In genomic region chr12:12305568-12306300, GRCh38 we compare ENCODE assay signal across 18 cellular contexts. TPM values are rescaled to one million over a fixed set of nuclear protein-coding genes. Genes with fewer than 3 reads are reported as not detected.
A peak's percentile ranks its signal among the peaks of the same experiment; 100 is the strongest.
DNase-seq lines count a peak whose midpoint lies in the region; ATAC-seq, FAIRE-seq and TF ChIP-seq lines count a peak whose summit lies in the region.
"Had no signal": no experiment of that assay in that cellular context is flagged by ENCODE, and none has a peak within 500 bp of the region (broad histone marks: within the 10 kb centered on the region; RNA-seq: fewer than 3 reads in every experiment).

No MANE protein-coding gene starts in this region.

- H3K36me3 Mint-ChIP-seq in activated naive CD4-positive, alpha-beta T cell treated with anti-CD3 and anti-CD28 coated beads, Interleukin-2, amount 50 U/mL, for 72 hours, result no peaks in the 10 kb centered on the region
- no peaks in the 10 kb centered on the region for H3K36me3 Mint-ChIP-seq in astrocyte (ENCODE audit: low read depth, unreplicated experiment)

- no peak overlapping the region for H3K27ac ChIP-seq in astrocyte (ENCODE audit: low read depth, low read length)
- H3K27ac ChIP-seq in left lung, result peak overlapping the region; percentile 13 to 26
- no peak overlapping the region for H3K27ac ChIP-seq in PC-3 (ENCODE audit: low read length)
- H3K27ac ChIP-seq: KMS-11, PC-9, RWPE1 had no signal

- H3K4me2 ChIP-seq in astrocyte (ENCODE audit: low read length) (no peak overlapping the region), PC-3 (ENCODE audit: low read length) (no peak overlapping the region)
- H3K4me2 ChIP-seq: KMS-11, PC-9 had no signal

- H3K9me3 ChIP-seq in astrocyte (ENCODE audit: insufficient read depth, low read depth, low read length) (no peaks in the 10 kb centered on the region), left lung (no peaks in the 10 kb centered on the region), PC-3 (ENCODE audit: low read length) (no peaks in the 10 kb centered on the region)

- H3K9ac ChIP-seq in astrocyte (ENCODE audit: low read length) (no peak overlapping the region), PC-3 (ENCODE audit: low read length) (no peak overlapping the region)
- H3K9ac ChIP-seq: KMS-11 had no signal

- intact Hi-C loops in left lung (cut with DNase I) (no loop called here), PC-3 (cut with micrococcal nuclease) (no loop called here)

- H3K27ac Mint-ChIP-seq in activated naive CD4-positive, alpha-beta T cell treated with anti-CD3 and anti-CD28 coated beads, Interleukin-2, amount 50 U/mL, for 72 hours, result peak overlapping the region in 1 of 2 donors; percentile 25
- H3K27ac Mint-ChIP-seq in astrocyte (ENCODE audit: unreplicated experiment), result peak overlapping the region; percentile 34

- CTCF ChIA-PET in PC-3 (lab: Charles Lee), result no interaction called here

- no peaks in the 10 kb centered on the region for H3K4me1 ChIP-seq in astrocyte (ENCODE audit: insufficient read depth, low read length)
- no peaks in the 10 kb centered on the region for H3K4me1 ChIP-seq in left lung
- no peaks in the 10 kb centered on the region for H3K4me1 ChIP-seq in PC-3 (ENCODE audit: insufficient read depth, low read length)

- H3K27me3 ChIP-seq in astrocyte (ENCODE audit: insufficient read depth, low read length) (no peaks in the 10 kb centered on the region), left lung (no peaks in the 10 kb centered on the region), PC-3 (ENCODE audit: low read length) (no peaks in the 10 kb centered on the region)

- no TSS peak for BruUV-seq in PC-3 (replicated peaks; lab: Mats Ljungman, UMichigan)

- H3K79me2 ChIP-seq in astrocyte (ENCODE audit: insufficient read depth, low read length) (no peaks in the 10 kb centered on the region), PC-3 (ENCODE audit: low read length) (no peaks in the 10 kb centered on the region)

- H3K27me3 Mint-ChIP-seq in astrocyte (ENCODE audit: low read depth, unreplicated experiment), result no peaks in the 10 kb centered on the region

- H3F3A ChIP-seq in PC-3 (ENCODE audit: low read length, unreplicated experiment), result no peaks in the 10 kb centered on the region

- H3K4me3 Mint-ChIP-seq in astrocyte (ENCODE audit: unreplicated experiment), result no peak overlapping the region

- peaks cover 0 to 3% of the 10 kb centered on the region in 2 donors for H3K9me3 Mint-ChIP-seq in activated naive CD4-positive, alpha-beta T cell treated with anti-CD3 and anti-CD28 coated beads, Interleukin-2, amount 50 U/mL, for 72 hours
- no peaks in the 10 kb centered on the region for H3K9me3 Mint-ChIP-seq in astrocyte (ENCODE audit: unreplicated experiment)

- no peak for TF ChIP-seq CTCF in astrocyte (IDR thresholded peaks at IDR 0.05; ENCODE audit: insufficient read depth, low read depth, low read length)
- TF ChIP-seq CTCF in left lung (IDR thresholded peaks at IDR 0.05), result no peak
- no peak for TF ChIP-seq CTCF in PC-3 (conservative IDR thresholded peaks at IDR 0.05; ENCODE audit: low read depth, low read length)
- TF ChIP-seq CTCF in D721Med (IDR thresholded peaks at IDR 0.05; ENCODE audit: insufficient read depth, missing control alignments), result no peak

- FAIRE-seq in astrocyte (lab: Jason Lieb, UNC) (no peak), D721Med (lab: Jason Lieb, UNC) (no peak)

- H4K20me1 ChIP-seq in astrocyte (ENCODE audit: insufficient read depth, low read length), result no peaks in the 10 kb centered on the region
- H4K20me1 ChIP-seq in PC-3 (ENCODE audit: low read length), result no peaks in the 10 kb centered on the region

- H3K4me3 ChIP-seq in astrocyte (ENCODE audit: insufficient read depth, low read depth, low read length) (no peak overlapping the region), left lung (no peak overlapping the region), PC-3 (ENCODE audit: low read length) (no peak overlapping the region)
- H3K4me3 ChIP-seq: PC-9 had no signal

- H2AFZ ChIP-seq in astrocyte (ENCODE audit: low read depth, low read length) (no peak overlapping the region), PC-3 (ENCODE audit: low read length) (no peak overlapping the region)
- H2AFZ ChIP-seq: PC-9 had no signal

- POLR2A ChIA-PET in PC-3 (lab: Charles Lee; ENCODE audit: unreplicated experiment), result no interaction called here

- no peaks in the 10 kb centered on the region for H3K4me1 Mint-ChIP-seq in astrocyte (ENCODE audit: low read depth, unreplicated experiment)

- no peaks in the 10 kb centered on the region for H3K9me2 ChIP-seq in PC-3 (replicated peaks; ENCODE audit: low read length)

- H3K36me3 ChIP-seq in astrocyte (ENCODE audit: insufficient read depth, low read length) (no peaks in the 10 kb centered on the region), left lung (no peaks in the 10 kb centered on the region), PC-3 (ENCODE audit: low read depth, low read length) (no peaks in the 10 kb centered on the region)

- DNase-seq in activated naive CD4-positive, alpha-beta T cell treated with anti-CD3 and anti-CD28 coated beads, Interleukin-2, amount 50 U/mL, for 72 hours (ENCODE audit: low spot score in 2 of 2), result no peak
- DNase-seq in activated naive CD4-positive, alpha-beta T cell (lab: John Stamatoyannopoulos, UW), result no peak
- DNase-seq in astrocyte (ENCODE audit: low read depth) (no peak), left lung (no peak), PC-3 (no peak), COLO829 (ENCODE audit: low spot score) (no peak), D721Med (ENCODE audit: insufficient read length, low spot score) (no peak)
- DNase-seq: C1 segment of cervical spinal cord, DND-41, H7, NCI-H1417, NCI-H187 treated with DMSO at 0.1 percent for 48 hours, NCI-H226, NCI-H524, PC-9, SIG-M5 had no signal

- peak; percentile 67 to 76 for ATAC-seq in activated naive CD4-positive, alpha-beta T cell treated with anti-CD3 and anti-CD28 coated beads, Interleukin-2, amount 50 U/mL, for 72 hours
- peak; percentile 81 for ATAC-seq in left lung
- no peak for ATAC-seq in PC-3

RNA-seq across cellular contexts. Expression of gene LRP6, which starts 38.9 kb away (rescaled TPM):
- 1 to 10 TPM; 4.1 to 5.4 TPM for total RNA-seq in activated naive CD4-positive, alpha-beta T cell treated with anti-CD3 and anti-CD28 coated beads, Interleukin-2, amount 50 U/mL, for 72 hours
- 40.9 and 45.8 TPM in 2 replicates for total RNA-seq in astrocyte
- 10 to 100 TPM; 44.5 to 47.1 TPM for total RNA-seq in left lung
- total RNA-seq in PC-3 (2014; rRNA removed), result 15.5 and 17.3 TPM in 2 replicates

RNA-seq across cellular contexts. Expression of gene MANSC1, which starts 44.3 kb away (rescaled TPM):
- total RNA-seq in activated naive CD4-positive, alpha-beta T cell treated with anti-CD3 and anti-CD28 coated beads, Interleukin-2, amount 50 U/mL, for 72 hours, result 1 to 10 TPM; 1.4 to 1.6 TPM
- total RNA-seq in astrocyte (2.5 and 2.9 TPM in 2 replicates), left lung (10 to 100 TPM; 24.7 to 30.1 TPM), PC-3 (2014; rRNA removed) (2.8 and 3.1 TPM in 2 replicates)

RNA-seq across cellular contexts. Expression of gene BORCS5, which starts 51.1 kb away (rescaled TPM):
- 10 to 100 TPM; 25.8 to 33.6 TPM for total RNA-seq in activated naive CD4-positive, alpha-beta T cell treated with anti-CD3 and anti-CD28 coated beads, Interleukin-2, amount 50 U/mL, for 72 hours
- total RNA-seq in astrocyte (8.1 and 10.4 TPM in 2 replicates), left lung (10 to 100 TPM in 1 of 2 donors, 1 to 10 TPM in 1; 9.0 to 13.5 TPM), PC-3 (2014; rRNA removed) (2.3 and 7.7 TPM in 2 replicates)

Comparison
In these comparisons a context has a peak if more than half of its experiments do, and no peak if none do; other contexts are left out.
1. H3K27ac ChIP-seq: peak in left lung (2 of 2); none in astrocyte (single experiment) and PC-3 (single experiment).